Comparison of ENCODE assay signal across 8 cellular contexts in genomic region chr14:75259510-75259855, GRCh38. TPM values are rescaled to one million over a fixed set of nuclear protein-coding genes. Genes with fewer than 3 reads are reported as not detected.
DNase-seq lines count a peak whose midpoint lies in the region; ATAC-seq lines count a peak whose summit lies in the region.

No MANE protein-coding gene starts in this region.

- H3K4me3 Mint-ChIP-seq in stimulated activated memory B cell treated with anti-CD40 and anti-IgM and Interleukin-4, amounts not matched to agents 10 μg/mL and 1 μg/mL and 100 μg/mL, for 72 hours, result peak overlapping the region; percentile 90

- peaks cover 7% of the 10 kb centered on the region for H3K27me3 Mint-ChIP-seq in stimulated activated memory B cell treated with anti-CD40 and anti-IgM and Interleukin-4, amounts not matched to agents 10 μg/mL and 1 μg/mL and 100 μg/mL, for 72 hours

- no peaks in the 10 kb centered on the region for H3K36me3 Mint-ChIP-seq in stimulated activated memory B cell treated with anti-CD40 and anti-IgM and Interleukin-4, amounts not matched to agents 10 μg/mL and 1 μg/mL and 100 μg/mL, for 72 hours

- no peaks in the 10 kb centered on the region for H3K9me3 Mint-ChIP-seq in stimulated activated memory B cell treated with anti-CD40 and anti-IgM and Interleukin-4, amounts not matched to agents 10 μg/mL and 1 μg/mL and 100 μg/mL, for 72 hours

- peaks cover 8% of the 10 kb centered on the region for H3K4me1 ChIP-seq in iPS-20b (ENCODE audit: insufficient read depth, low read length)

- H3K4me3 ChIP-seq in iPS-20b (ENCODE audit: low read length), result peak overlapping the region; percentile 77

- WGBS in adipose tissue, 3 donors, result 3 to 16% (median 13%) methylated on average over 7 of the region's 7 CpGs

- H3K27ac Mint-ChIP-seq in stimulated activated memory B cell treated with anti-CD40 and anti-IgM and Interleukin-4, amounts not matched to agents 10 μg/mL and 1 μg/mL and 100 μg/mL, for 72 hours, result peak overlapping the region; percentile 96

- no peaks in the 10 kb centered on the region for H3K9me3 ChIP-seq in KOPT-K1 (ENCODE audit: insufficient read depth, low read length, poor library complexity, severe bottlenecking)
- H3K9me3 ChIP-seq in iPS-20b (ENCODE audit: insufficient read depth, low read depth, low read length), result no peaks in the 10 kb centered on the region

- H3K4me1 Mint-ChIP-seq in stimulated activated memory B cell treated with anti-CD40 and anti-IgM and Interleukin-4, amounts not matched to agents 10 μg/mL and 1 μg/mL and 100 μg/mL, for 72 hours, result peaks cover 20% of the 10 kb centered on the region

- DNase-seq in DMS114 treated with DMSO at 0.1 percent for 48 hours (lab: John Stamatoyannopoulos, UW; ENCODE audit: unreplicated experiment), result peak; percentile 20
- DNase-seq in activated gamma-delta T cell treated with Interleukin-2 at 50 U/mL for 16 hours, result no peak
- DNase-seq in pons (ENCODE audit: low spot score), result no peak
- no peak for DNase-seq in GM19240 (ENCODE audit: insufficient read length, low spot score)

- H3K9ac ChIP-seq in iPS-20b (ENCODE audit: low read depth, low read length), result peak overlapping the region; percentile 88

- peak overlapping the region; percentile 22 for H3K27ac ChIP-seq in KOPT-K1 (ENCODE audit: low read depth, low read length, poor library complexity, severe bottlenecking)
- peak overlapping the region; percentile 94 for H3K27ac ChIP-seq in adipose tissue (ENCODE audit: low read depth, low read length)
- H3K27ac ChIP-seq in iPS-20b (ENCODE audit: low read length), result peak overlapping the region; percentile 49

- H3K27me3 ChIP-seq in iPS-20b (ENCODE audit: insufficient read depth, low read length), result no peaks in the 10 kb centered on the region

- ATAC-seq in stimulated activated memory B cell treated with anti-CD40 and anti-IgM and Interleukin-4, amounts not matched to agents 10 μg/mL and 1 μg/mL and 100 μg/mL, for 72 hours, result no peak

- no peaks in the 10 kb centered on the region for H3K36me3 ChIP-seq in KOPT-K1 (ENCODE audit: insufficient read depth, low read length)
- H3K36me3 ChIP-seq in iPS-20b (ENCODE audit: insufficient read depth, low read depth, low read length), result no peaks in the 10 kb centered on the region

RNA-seq across cellular contexts. Expression of gene FOS, which starts 19.1 kb away (rescaled TPM):
- polyA plus RNA-seq in adipose tissue, result 1,000 to 10,000 TPM in 2 of 3 donors, 100 to 1,000 TPM in 1; 170 to 1,921 (median 1,284) TPM

Comparison
In these comparisons a context has a peak if more than half of its experiments do, and no peak if none do; other contexts are left out.
1. H3K27ac ChIP-seq: peak in every context shown above with its lines; median percentile 94 in adipose tissue; 49 in iPS-20b; 22 in KOPT-K1.